In the genomic region with DNA sequence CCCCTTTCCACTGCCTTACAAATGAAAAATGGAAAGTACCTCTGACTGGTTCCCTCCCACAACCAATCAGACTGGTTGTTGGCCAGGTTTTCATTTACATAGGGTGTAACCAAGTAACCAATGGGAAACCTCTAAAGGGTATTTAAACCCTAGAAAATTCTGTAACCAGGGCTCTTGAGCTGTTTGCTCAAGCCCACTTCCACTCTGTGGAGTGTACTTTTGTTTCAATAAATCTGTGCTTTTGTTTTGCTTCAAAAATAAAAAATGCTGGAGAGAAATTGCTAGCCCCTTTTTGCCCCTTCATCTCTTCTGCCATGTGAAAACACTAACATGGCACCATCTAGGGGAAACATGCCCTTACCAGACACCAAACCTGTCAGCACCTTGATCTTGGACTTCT, we compare ENCODE assay signal across 34 cellular contexts.
"Had no signal": no experiment of that assay in that cellular context is flagged by ENCODE, and none has a peak within 500 bp of the region (broad histone marks: within the 10 kb centered on the region; RNA-seq: fewer than 3 reads in every experiment).

No MANE protein-coding gene starts in this region.

- DNase-seq: Karpas-422, Kasumi-1, MG63, MM.1S, MV-4-11, NCI-H1048, NCI-H1092, NCI-H1092 treated with DMSO at 0.1 percent for 48 hours, NCI-H1105, NCI-H1105 treated with DMSO at 0.1 percent for 48 hours, NCI-H1417, NCI-H1417 treated with DMSO at 0.1 percent for 48 hours, NCI-H1436, NCI-H1436 treated with DMSO at 0.1 percent for 48 hours, NCI-H146, NCI-H1694, NCI-H1694 treated with DMSO at 0.1 percent for 48 hours, NCI-H187, NCI-H187 treated with DMSO at 0.1 percent for 48 hours, NCI-H1930, NCI-H2029 treated with DMSO at 0.1 percent for 48 hours, NCI-H2081, NCI-H2081 treated with DMSO at 0.1 percent for 48 hours, NCI-H2107, NCI-H2171, NCI-H2171 treated with DMSO at 0.1 percent for 48 hours, NCI-H2227 treated with DMSO at 0.1 percent for 48 hours, NCI-H226, NCI-H345, NCI-H446, NCI-H446 treated with DMSO at 0.1 percent for 48 hours, NCI-H510A, NCI-H510A treated with DMSO at 0.1 percent for 48 hours, NCI-H524 had no signal

- H3K27me3 ChIP-seq: MG63 had no signal

- H3K4me3 ChIP-seq: MG63 had no signal

- H3K36me3 ChIP-seq: MG63 had no signal
